In genomic region chr16:16258822-16259221, GRCh38 we compare ENCODE assay signal across 4 cellular contexts. TPM values are rescaled to one million over a fixed set of nuclear protein-coding genes. Genes with fewer than 3 reads are reported as not detected.
"Had no signal": no experiment of that assay in that cellular context is flagged by ENCODE, and none has a peak within 500 bp of the region (broad histone marks: within the 10 kb centered on the region; RNA-seq: fewer than 3 reads in every experiment).

No MANE protein-coding gene starts in this region.

RNA-seq across cellular contexts. Expression of gene ABCC6, which starts 35.5 kb away (rescaled TPM):
- total RNA-seq: activated B cell treated with CpG ODN at 0.5 μM for 24 hours; activated CD4-positive, alpha-beta T cell treated with anti-CD3 and anti-CD28 coated beads, Interleukin-2, amount 10 ng/mL, durations not matched to agents 24 days and 14 days; activated T-helper 1 cell treated with anti-CD3 and anti-CD28 coated beads, Interleukin-12 subunit alpha, Interleukin-12 subunit beta, Interleukin-2, Interleukin-4 antibody, amounts not matched to agents 30 ng/mL and 10 ng/mL and 1 ng/mL, durations not matched to agents 14 hours and 24 hours and 36 hours; T-helper 2 cell treated with Interferon-gamma antibody and Interleukin-4, amounts not matched to agents 100 ng/mL and 5 ng/mL, for 36 hours had no signal
